ENCODE assay signal across 16 cellular contexts in genomic region chr1:91828007-91828321, GRCh38. TPM values are rescaled to one million over a fixed set of nuclear protein-coding genes. Genes with fewer than 3 reads are reported as not detected.
DNase-seq lines count a peak whose midpoint lies in the region; ATAC-seq, FAIRE-seq and TF ChIP-seq lines count a peak whose summit lies in the region.
"Had no signal": no experiment of that assay in that cellular context is flagged by ENCODE, and none has a peak within 500 bp of the region (broad histone marks: within the 10 kb centered on the region; RNA-seq: fewer than 3 reads in every experiment).

No MANE protein-coding gene starts in this region.

- ATAC-seq in GM19395 (IDR thresholded peaks at IDR 0.05; ENCODE audit: unreplicated experiment) (no peak), HG03342 (IDR thresholded peaks at IDR 0.05; ENCODE audit: unreplicated experiment) (no peak)
- ATAC-seq: activated CD8-positive, alpha-beta memory T cell treated with anti-CD3 and anti-CD28 coated beads, Interleukin-2, amount 10 ng/mL, durations not matched to agents 7 days and 5 days; T-cell; WTC11 had no signal

- H3K9me3 ChIP-seq in BLaER1 (no peaks in the 10 kb centered on the region), kidney (ENCODE audit: control insufficient read depth in 1 of 2, low read length in 2 of 2) (no peaks in the 10 kb centered on the region)

- peak; percentile 45 for DNase-seq in SK-N-DZ (ENCODE audit: low spot score)
- DNase-seq in kidney = no peak
- no peak for DNase-seq in osteocyte (ENCODE audit: extremely low spot score, unreplicated experiment)
- DNase-seq in DMS 273 treated with DMSO at 0.1 percent for 48 hours (lab: John Stamatoyannopoulos, UW) = no peak
- no peak for DNase-seq in NCI-H446 treated with DMSO at 0.1 percent for 48 hours (lab: John Stamatoyannopoulos, UW)
- DNase-seq: activated CD8-positive, alpha-beta memory T cell treated with anti-CD3 and anti-CD28 coated beads, Interleukin-2, amount 10 ng/mL, durations not matched to agents 7 days and 5 days; activated gamma-delta T cell; aorta; cortex of kidney; Karpas-422; NCI-H1694; T-cell had no signal

- no peaks in the 10 kb centered on the region for H3K9me3 Mint-ChIP-seq in osteocyte (ENCODE audit: unreplicated experiment)
- H3K9me3 Mint-ChIP-seq: T-cell, WTC11 had no signal

- H3K27me3 ChIP-seq in BLaER1 = no peaks in the 10 kb centered on the region

- FAIRE-seq in kidney (lab: Jason Lieb, UNC) = no peak

- no peak overlapping the region for H3K4me3 Mint-ChIP-seq in osteocyte (ENCODE audit: unreplicated experiment)
- H3K4me3 Mint-ChIP-seq: activated CD8-positive, alpha-beta memory T cell treated with anti-CD3 and anti-CD28 coated beads, Interleukin-2, amount 10 ng/mL, durations not matched to agents 7 days and 5 days; T-cell; WTC11 had no signal

- H3K27ac ChIP-seq in BLaER1 (no peak overlapping the region), kidney (ENCODE audit: low read depth in 2 of 2, low read length in 2 of 2) (peak overlapping the region; percentile 73 to 85)

- H3K36me3 Mint-ChIP-seq in osteocyte (ENCODE audit: unreplicated experiment) = peaks cover 2% of the 10 kb centered on the region
- H3K36me3 Mint-ChIP-seq: activated CD8-positive, alpha-beta memory T cell treated with anti-CD3 and anti-CD28 coated beads, Interleukin-2, amount 10 ng/mL, durations not matched to agents 7 days and 5 days; WTC11 had no signal

- H3K9ac ChIP-seq in BLaER1 (no peak overlapping the region), kidney (ENCODE audit: low read length in 2 of 2) (peak overlapping the region in 1 of 2 donors; percentile 43)

- H3K27me3 Mint-ChIP-seq in osteocyte (ENCODE audit: unreplicated experiment) = no peaks in the 10 kb centered on the region
- H3K27me3 Mint-ChIP-seq: activated CD8-positive, alpha-beta memory T cell treated with anti-CD3 and anti-CD28 coated beads, Interleukin-2, amount 10 ng/mL, durations not matched to agents 7 days and 5 days; T-cell had no signal

- H3K27ac Mint-ChIP-seq in osteocyte (ENCODE audit: unreplicated experiment) = peak overlapping the region; percentile 1
- H3K27ac Mint-ChIP-seq: activated CD8-positive, alpha-beta memory T cell treated with anti-CD3 and anti-CD28 coated beads, Interleukin-2, amount 10 ng/mL, durations not matched to agents 7 days and 5 days; T-cell; WTC11 had no signal

- H3K4me1 ChIP-seq in BLaER1 (peaks cover 31% of the 10 kb centered on the region), kidney (ENCODE audit: control insufficient read depth in 1 of 2, insufficient read depth in 1 of 2, low read depth in 1 of 2, low read length in 2 of 2) (peaks cover 22 to 51% of the 10 kb centered on the region in 2 donors)

- no peaks in the 10 kb centered on the region for H4K20me1 ChIP-seq in BLaER1

- peaks cover 27% of the 10 kb centered on the region for H3K4me1 Mint-ChIP-seq in osteocyte (ENCODE audit: unreplicated experiment)

- TF ChIP-seq CTCF in kidney (IDR thresholded peaks at IDR 0.05; ENCODE audit: borderline replicate concordance, extremely low read depth, insufficient read depth) (no peak), osteocyte (IDR thresholded peaks at IDR 0.05) (no peak)

- intact Hi-C loops in kidney (cut with DNase I) = no loop called here

- H3K4me3 ChIP-seq in BLaER1 = no peak overlapping the region
- peak overlapping the region; percentile 20 to 40 for H3K4me3 ChIP-seq in kidney (ENCODE audit: low read length in 2 of 2)

- H3K36me3 ChIP-seq in BLaER1 = no peaks in the 10 kb centered on the region
- no peaks in the 10 kb centered on the region for H3K36me3 ChIP-seq in kidney (ENCODE audit: control insufficient read depth in 1 of 2, insufficient read depth in 2 of 2, low read length in 2 of 2)

- H3K4me2 ChIP-seq in BLaER1 = 0 out of 2 replicates have a peak overlapping the region, but pooled peaks have one; percentile 30

RNA-seq across cellular contexts. Expression of gene TGFBR3, which starts 58.0 kb away (rescaled TPM):
- 0.42 and 0.68 TPM in 2 replicates for polyA plus RNA-seq in SK-N-DZ (2014; cell fraction: cytosol; rRNA removed)
- 0.62 and 0.70 TPM in 2 replicates for polyA plus RNA-seq in SK-N-DZ (2014; cell fraction: nucleus; rRNA removed)
- 57.9 TPM for total RNA-seq in kidney
- 15.8 TPM for polyA plus RNA-seq in kidney (ENCODE audit: insufficient read depth, low read depth, low replicate concordance)
- 14.1 and 17.2 TPM in 2 replicates for total RNA-seq in osteocyte
